35 cellular contexts compared by ENCODE assay signal in the genomic region with DNA sequence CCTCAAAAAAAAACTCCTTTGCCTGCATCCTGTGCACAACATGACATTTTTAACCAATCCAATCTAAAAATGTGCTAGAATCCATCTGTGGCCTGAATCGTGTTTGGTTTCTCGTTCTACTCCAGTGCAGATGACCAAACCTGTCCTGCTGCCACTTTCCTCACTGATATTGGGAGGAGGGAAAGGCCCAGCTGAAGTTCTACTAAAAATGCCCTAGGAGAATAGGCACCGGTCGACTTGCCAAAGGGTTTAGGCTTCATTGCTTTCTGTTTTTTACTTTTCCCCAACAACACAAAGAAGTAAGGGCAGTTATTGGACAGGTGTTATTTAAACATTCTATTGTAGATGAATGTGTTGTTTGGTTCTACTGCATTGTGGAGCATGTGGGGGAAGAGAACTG.
"Had no signal": no experiment of that assay in that cellular context is flagged by ENCODE, and none has a peak within 500 bp of the region (broad histone marks: within the 10 kb centered on the region; RNA-seq: fewer than 3 reads in every experiment).

No MANE protein-coding gene starts in this region.

- H3K4me3 ChIP-seq: adrenal gland, body of pancreas, esophagus muscularis mucosa, gastrocnemius medialis, heart left ventricle had no signal

- H3K27ac ChIP-seq: adrenal gland, body of pancreas, esophagus muscularis mucosa, foreskin keratinocyte, gastrocnemius medialis, heart left ventricle had no signal

- H3K36me3 Mint-ChIP-seq: activated CD4-positive, alpha-beta memory T cell treated with anti-CD3 and anti-CD28 coated beads for 36 hours; activated CD8-positive, alpha-beta memory T cell treated with anti-CD3 and anti-CD28 coated beads, Interleukin-2, amount 10 ng/mL, durations not matched to agents 7 days and 5 days; activated naive CD8-positive, alpha-beta T cell treated with anti-CD3 and anti-CD28 coated beads for 36 hours had no signal

- H3K4me1 ChIP-seq: adrenal gland, esophagus muscularis mucosa, foreskin keratinocyte, gastrocnemius medialis, heart left ventricle had no signal

- H3K9me3 Mint-ChIP-seq: activated CD4-positive, alpha-beta memory T cell treated with anti-CD3 and anti-CD28 coated beads for 36 hours; activated CD4-positive, alpha-beta T cell treated with anti-CD3 and anti-CD28 coated beads, Interleukin-2, amount 10 ng/mL, durations not matched to agents 24 days and 14 days; activated naive CD4-positive, alpha-beta T cell treated with anti-CD3 and anti-CD28 coated beads for 36 hours; activated naive CD4-positive, alpha-beta T cell treated with anti-CD3 and anti-CD28 coated beads, Interleukin-2, amount 50 U/mL, for 24 hours; activated naive CD8-positive, alpha-beta T cell treated with anti-CD3 and anti-CD28 coated beads for 36 hours; activated naive CD8-positive, alpha-beta T cell treated with anti-CD3 and anti-CD28 coated beads, Interleukin-2, amount 50 U/mL, for 24 hours; activated T-cell treated with anti-CD3 and anti-CD28 coated beads, Interleukin-2, amount 50 U/mL, for 24 hours; activated T-cell treated with anti-CD3 and anti-CD28 coated beads, Interleukin-2, amount 50 U/mL, for 72 hours; effector memory CD8-positive, alpha-beta T cell; T-helper 2 cell treated with Interferon-gamma antibody and Interleukin-4, amounts not matched to agents 5 μg/mL and 100 μg/mL, for 36 hours had no signal

- H3K4me3 Mint-ChIP-seq: activated CD4-positive, alpha-beta memory T cell treated with anti-CD3 and anti-CD28 coated beads for 36 hours; activated CD4-positive, alpha-beta T cell treated with anti-CD3 and anti-CD28 coated beads for 36 hours; activated CD4-positive, alpha-beta T cell treated with anti-CD3 and anti-CD28 coated beads, Interleukin-2, amount 10 ng/mL, durations not matched to agents 24 days and 14 days; activated CD8-positive, alpha-beta memory T cell treated with anti-CD3 and anti-CD28 coated beads, Interleukin-2, amount 10 ng/mL, durations not matched to agents 7 days and 5 days; activated CD8-positive, alpha-beta T cell treated with anti-CD3 and anti-CD28 coated beads, Interleukin-2, amount 10 ng/mL, durations not matched to agents 7 days and 5 days; activated naive CD4-positive, alpha-beta T cell treated with anti-CD3 and anti-CD28 coated beads for 36 hours; activated naive CD4-positive, alpha-beta T cell treated with anti-CD3 and anti-CD28 coated beads, Interleukin-2, amount 50 U/mL, for 24 hours; activated naive CD8-positive, alpha-beta T cell treated with anti-CD3 and anti-CD28 coated beads for 36 hours; activated naive CD8-positive, alpha-beta T cell treated with anti-CD3 and anti-CD28 coated beads, Interleukin-2, amount 50 U/mL, for 24 hours; activated T-cell treated with anti-CD3 and anti-CD28 coated beads, Interleukin-2, amount 50 U/mL, for 24 hours; activated T-cell treated with anti-CD3 and anti-CD28 coated beads, Interleukin-2, amount 50 U/mL, for 72 hours; effector memory CD8-positive, alpha-beta T cell; T-helper 17 cell; T-helper 2 cell treated with Interferon-gamma antibody and Interleukin-4, amounts not matched to agents 5 μg/mL and 100 μg/mL, for 36 hours had no signal

- DNase-seq: activated CD4-positive, alpha-beta memory T cell treated with anti-CD3 and anti-CD28 coated beads for 36 hours; activated CD4-positive, alpha-beta T cell treated with anti-CD3 and anti-CD28 coated beads for 36 hours; activated CD4-positive, alpha-beta T cell treated with anti-CD3 and anti-CD28 coated beads, Interleukin-2, amount 10 ng/mL, durations not matched to agents 24 days and 14 days; activated CD4-positive, CD25-positive, alpha-beta regulatory T cell; activated CD4-positive, CD25-positive, alpha-beta regulatory T cell treated with anti-CD3 and anti-CD28 coated beads, Interleukin-2, amount 50 U/mL, for 72 hours; activated CD8-positive, alpha-beta memory T cell treated with anti-CD3 and anti-CD28 coated beads, Interleukin-2, amount 10 ng/mL, durations not matched to agents 7 days and 5 days; activated CD8-positive, alpha-beta memory T cell treated with anti-CD3 and anti-CD28 coated beads, Interleukin-2, amount 50 U/mL, for 4 hours; activated CD8-positive, alpha-beta T cell treated with anti-CD3 and anti-CD28 coated beads, Interleukin-2, amount 10 ng/mL, durations not matched to agents 7 days and 5 days; activated effector memory CD4-positive, alpha-beta T cell treated with Interleukin-2 at 50 U/mL for 16 hours; activated naive CD4-positive, alpha-beta T cell treated with anti-CD3 and anti-CD28 coated beads for 36 hours; activated naive CD8-positive, alpha-beta T cell treated with anti-CD3 and anti-CD28 coated beads for 36 hours; activated naive CD8-positive, alpha-beta T cell treated with anti-CD3 and anti-CD28 coated beads, Interleukin-2, amount 50 U/mL, for 24 hours; activated T-cell treated with anti-CD3 and anti-CD28 coated beads, Interleukin-2, amount 50 U/mL, for 24 hours; activated T-cell treated with anti-CD3 and anti-CD28 coated beads, Interleukin-2, amount 50 U/mL, for 72 hours; amygdala; aorta; body of pancreas; caudate nucleus; cortex of kidney; dermis blood vessel endothelial cell; effector CD4-positive, alpha-beta T cell; effector memory CD8-positive, alpha-beta T cell; erythroblast; foreskin keratinocyte; gastrocnemius medialis; glutamatergic neuron; heart left ventricle; T-helper 1 cell; T-helper 17 cell; T1000 had no signal

- H3K9me3 ChIP-seq: adrenal gland, body of pancreas, esophagus muscularis mucosa, gastrocnemius medialis, heart left ventricle had no signal

- H3K4me1 Mint-ChIP-seq: activated CD4-positive, alpha-beta T cell treated with anti-CD3 and anti-CD28 coated beads for 36 hours; activated CD4-positive, alpha-beta T cell treated with anti-CD3 and anti-CD28 coated beads, Interleukin-2, amount 10 ng/mL, durations not matched to agents 24 days and 14 days; activated naive CD4-positive, alpha-beta T cell treated with anti-CD3 and anti-CD28 coated beads, Interleukin-2, amount 50 U/mL, for 24 hours; activated naive CD8-positive, alpha-beta T cell treated with anti-CD3 and anti-CD28 coated beads for 36 hours; activated naive CD8-positive, alpha-beta T cell treated with anti-CD3 and anti-CD28 coated beads, Interleukin-2, amount 50 U/mL, for 24 hours; T-helper 17 cell had no signal

- H3K27me3 ChIP-seq: adrenal gland, body of pancreas, esophagus muscularis mucosa, foreskin keratinocyte, heart left ventricle had no signal

- H3K36me3 ChIP-seq: adrenal gland, esophagus muscularis mucosa, gastrocnemius medialis, heart left ventricle had no signal

- H3K27ac Mint-ChIP-seq: activated CD4-positive, alpha-beta memory T cell treated with anti-CD3 and anti-CD28 coated beads for 36 hours; activated CD4-positive, alpha-beta T cell treated with anti-CD3 and anti-CD28 coated beads for 36 hours; activated CD4-positive, alpha-beta T cell treated with anti-CD3 and anti-CD28 coated beads, Interleukin-2, amount 10 ng/mL, durations not matched to agents 24 days and 14 days; activated CD8-positive, alpha-beta memory T cell treated with anti-CD3 and anti-CD28 coated beads, Interleukin-2, amount 10 ng/mL, durations not matched to agents 7 days and 5 days; activated CD8-positive, alpha-beta T cell treated with anti-CD3 and anti-CD28 coated beads, Interleukin-2, amount 10 ng/mL, durations not matched to agents 7 days and 5 days; activated naive CD4-positive, alpha-beta T cell treated with anti-CD3 and anti-CD28 coated beads for 36 hours; activated naive CD4-positive, alpha-beta T cell treated with anti-CD3 and anti-CD28 coated beads, Interleukin-2, amount 50 U/mL, for 24 hours; activated naive CD8-positive, alpha-beta T cell treated with anti-CD3 and anti-CD28 coated beads for 36 hours; activated naive CD8-positive, alpha-beta T cell treated with anti-CD3 and anti-CD28 coated beads, Interleukin-2, amount 50 U/mL, for 24 hours; activated T-cell treated with anti-CD3 and anti-CD28 coated beads, Interleukin-2, amount 50 U/mL, for 24 hours; activated T-cell treated with anti-CD3 and anti-CD28 coated beads, Interleukin-2, amount 50 U/mL, for 72 hours; effector memory CD8-positive, alpha-beta T cell; T-helper 17 cell; T-helper 2 cell treated with Interferon-gamma antibody and Interleukin-4, amounts not matched to agents 5 μg/mL and 100 μg/mL, for 36 hours had no signal

- FAIRE-seq: colon had no signal
